Comparison of ENCODE assay signal across 16 cellular contexts in the genomic region with DNA sequence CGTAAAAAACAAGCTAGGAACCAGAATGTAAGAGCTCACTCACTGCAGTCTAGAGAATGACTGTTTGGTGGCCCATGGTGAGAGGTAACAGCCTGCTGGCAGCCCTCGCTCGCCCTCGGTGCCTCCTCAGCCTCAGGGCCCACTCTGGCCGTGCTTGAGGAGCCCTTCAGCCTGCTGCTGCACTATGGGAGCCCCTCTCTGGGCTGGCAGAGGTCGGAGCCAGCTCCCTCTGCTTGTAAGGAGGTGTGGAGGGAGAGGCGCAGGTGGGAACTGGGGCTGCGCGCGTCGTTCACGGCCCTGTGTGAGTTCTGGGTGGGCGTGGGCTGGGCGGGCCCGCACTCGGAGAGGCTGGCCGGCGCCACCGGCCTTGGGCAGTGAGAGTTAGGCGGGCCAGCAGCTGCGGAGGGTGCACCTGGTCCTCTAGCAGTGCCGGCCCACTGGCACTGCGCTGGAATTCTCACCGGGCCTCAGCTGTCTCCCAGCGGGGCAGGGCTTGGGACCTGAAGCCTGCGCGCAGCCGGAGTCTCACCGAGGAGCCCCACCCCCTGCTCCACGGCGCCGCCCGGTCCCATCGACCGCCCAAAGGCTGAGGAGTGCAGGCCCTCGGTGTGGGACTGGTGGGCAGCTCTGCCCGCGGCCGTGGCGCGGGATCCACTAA.
DNase-seq lines count a peak whose midpoint lies in the region; ATAC-seq and TF ChIP-seq lines count a peak whose summit lies in the region.
"Had no signal": no experiment of that assay in that cellular context is flagged by ENCODE, and none has a peak within 500 bp of the region (broad histone marks: within the 10 kb centered on the region; RNA-seq: fewer than 3 reads in every experiment).

No MANE protein-coding gene starts in this region.

- H3K9me3 ChIP-seq in right cardiac atrium (ENCODE audit: control insufficient read depth, low read length) (no peaks in the 10 kb centered on the region), left ventricle myocardium inferior (replicated peaks) (peaks cover 11% of the 10 kb centered on the region), mesenchymal stem cell (ENCODE audit: control insufficient read depth, low read length) (no peaks in the 10 kb centered on the region), upper lobe of right lung (no peaks in the 10 kb centered on the region)

- H4K8ac ChIP-seq in mesenchymal stem cell (ENCODE audit: low read length), result no peak overlapping the region

- H3K36me3 Mint-ChIP-seq in glutamatergic neuron (ENCODE audit: unreplicated experiment) (peaks cover 16% of the 10 kb centered on the region), Calu3 (ENCODE audit: insufficient read depth, unreplicated experiment) (no peaks in the 10 kb centered on the region)

- intact Hi-C loops in right cardiac atrium (cut with DNase I), result no loop called here
- intact Hi-C loops in left ventricle myocardium inferior (cut with micrococcal nuclease), result no loop called here
- intact Hi-C loops in upper lobe of right lung (cut with DNase I), result no loop called here
- intact Hi-C loops in Calu3 (cut with micrococcal nuclease; ENCODE audit: unreplicated experiment), result no loop called here

- H3K36me3 ChIP-seq in left ventricle myocardium inferior (peaks cover 19% of the 10 kb centered on the region), mesenchymal stem cell (ENCODE audit: control insufficient read depth in 1 of 2, insufficient read depth in 2 of 2, low read depth in 1 of 2, low read length in 2 of 2) (peaks cover 9 to 17% of the 10 kb centered on the region in 2 experiments), upper lobe of right lung (no peaks in the 10 kb centered on the region)
- H3K36me3 ChIP-seq: BLaER1 treated with 17β-estradiol and CSF1 and Interleukin-3, amounts not matched to agents 10 nM and 100 nM had no signal

- ATAC-seq in right cardiac atrium (peak in 1 of 2 donors; percentile 62), upper lobe of right lung (peak; percentile 36), GM19328 (IDR thresholded peaks at IDR 0.05; ENCODE audit: unreplicated experiment) (no peak), GM21367 (IDR thresholded peaks at IDR 0.05; ENCODE audit: unreplicated experiment) (no peak)
- ATAC-seq: GM12878 had no signal

- H3K27me3 ChIP-seq in right cardiac atrium (ENCODE audit: control insufficient read depth, insufficient read depth) (no peaks in the 10 kb centered on the region), left ventricle myocardium inferior (ENCODE audit: low read depth) (no peaks in the 10 kb centered on the region), mesenchymal stem cell (ENCODE audit: control insufficient read depth in 1 of 2, insufficient read depth in 1 of 2, low read length in 2 of 2) (no peaks in the 10 kb centered on the region), upper lobe of right lung (no peaks in the 10 kb centered on the region)
- H3K27me3 ChIP-seq: BLaER1 treated with 17β-estradiol and CSF1 and Interleukin-3, amounts not matched to agents 10 nM and 100 nM had no signal

- H3K79me1 ChIP-seq in mesenchymal stem cell (replicated peaks; ENCODE audit: low read length, poor library complexity, severe bottlenecking), result peaks cover 19% of the 10 kb centered on the region

- WGBS in right cardiac atrium, result 98% methylated on average over 41 of the region's 41 CpGs
- 98% methylated on average over 40 of the region's 41 CpGs for WGBS in mesenchymal stem cell

- no peak overlapping the region for H3K9ac ChIP-seq in mesenchymal stem cell (ENCODE audit: low read length)
- H3K9ac ChIP-seq: BLaER1 treated with 17β-estradiol and CSF1 and Interleukin-3, amounts not matched to agents 10 nM and 100 nM had no signal

- H3K4me1 Mint-ChIP-seq in glutamatergic neuron (ENCODE audit: low read depth, unreplicated experiment) (no peaks in the 10 kb centered on the region), Calu3 (ENCODE audit: low read depth, unreplicated experiment) (peaks cover 2% of the 10 kb centered on the region)
- H3K4me1 Mint-ChIP-seq: CD4-positive, CD25-positive, alpha-beta regulatory T cell had no signal

- no peak for TF ChIP-seq CTCF in left ventricle myocardium inferior (IDR thresholded peaks at IDR 0.05; ENCODE audit: borderline replicate concordance)
- no peak for TF ChIP-seq CTCF in glutamatergic neuron (IDR thresholded peaks at IDR 0.05; ENCODE audit: partially characterized antibody, unreplicated experiment)
- no peak for TF ChIP-seq CTCF in upper lobe of right lung (IDR thresholded peaks at IDR 0.05)
- no peak for TF ChIP-seq CTCF in Calu3 (IDR thresholded peaks at IDR 0.05; ENCODE audit: unreplicated experiment)

- no peak overlapping the region for H2AFZ ChIP-seq in mesenchymal stem cell (ENCODE audit: low read depth, low read length)

- H3K4me3 Mint-ChIP-seq in glutamatergic neuron (ENCODE audit: unreplicated experiment) (no peak overlapping the region), Calu3 (ENCODE audit: low read depth, unreplicated experiment) (no peak overlapping the region)
- H3K4me3 Mint-ChIP-seq: CD4-positive, CD25-positive, alpha-beta regulatory T cell; H9 had no signal

- CTCF ChIA-PET in Calu3 (lab: Charles Lee), result interaction anchor here (0.7 kb wide), 1 partner anchor 176 kb away, joined by 4 read pairs; no protein-coding TSS in a partner anchor

- no peaks in the 10 kb centered on the region for H3K4me1 ChIP-seq in right cardiac atrium (ENCODE audit: control insufficient read depth, insufficient read depth, low read length)
- H3K4me1 ChIP-seq in left ventricle myocardium inferior, result peaks cover 32% of the 10 kb centered on the region
- peaks cover 2% of the 10 kb centered on the region for H3K4me1 ChIP-seq in mesenchymal stem cell (ENCODE audit: control insufficient read depth, insufficient read depth, low read depth, low read length)
- peaks cover 3% of the 10 kb centered on the region for H3K4me1 ChIP-seq in upper lobe of right lung
- H3K4me1 ChIP-seq: BLaER1 treated with 17β-estradiol and CSF1 and Interleukin-3, amounts not matched to agents 10 nM and 100 nM had no signal

- H3K27me3 Mint-ChIP-seq in glutamatergic neuron (ENCODE audit: unreplicated experiment), result no peaks in the 10 kb centered on the region
- no peaks in the 10 kb centered on the region for H3K27me3 Mint-ChIP-seq in Calu3 (ENCODE audit: unreplicated experiment)
- H3K27me3 Mint-ChIP-seq: CD4-positive, CD25-positive, alpha-beta regulatory T cell had no signal

- H3K4me2 ChIP-seq in mesenchymal stem cell (ENCODE audit: low read length, poor library complexity, severe bottlenecking), result peak overlapping the region; percentile 3
- H3K4me2 ChIP-seq: BLaER1 treated with 17β-estradiol and CSF1 and Interleukin-3, amounts not matched to agents 10 nM and 100 nM had no signal

- H2BK5ac ChIP-seq in mesenchymal stem cell (ENCODE audit: low read depth, low read length, poor library complexity, severe bottlenecking), result no peak overlapping the region

- H2BK15ac ChIP-seq in mesenchymal stem cell (ENCODE audit: low read depth, poor library complexity, severe bottlenecking), result no peak overlapping the region

- no peak overlapping the region for H3K23ac ChIP-seq in mesenchymal stem cell (ENCODE audit: low read length in 2 of 2)

- H3K27ac Mint-ChIP-seq in glutamatergic neuron (ENCODE audit: unreplicated experiment) (no peak overlapping the region), Calu3 (ENCODE audit: unreplicated experiment) (no peak overlapping the region)
- H3K27ac Mint-ChIP-seq: CD4-positive, CD25-positive, alpha-beta regulatory T cell; H9 had no signal

- no peak overlapping the region for H2BK12ac ChIP-seq in mesenchymal stem cell (ENCODE audit: low read length in 2 of 2)

- no peak overlapping the region for H3K4me3 ChIP-seq in right cardiac atrium (ENCODE audit: low read length)
- no peak overlapping the region for H3K4me3 ChIP-seq in left ventricle myocardium inferior
- H3K4me3 ChIP-seq in mesenchymal stem cell (ENCODE audit: insufficient read depth in 1 of 2, low read depth in 1 of 2, low read length in 2 of 2), result no peak overlapping the region
- no peak overlapping the region for H3K4me3 ChIP-seq in upper lobe of right lung
- H3K4me3 ChIP-seq: BLaER1 treated with 17β-estradiol and CSF1 and Interleukin-3, amounts not matched to agents 10 nM and 100 nM; GM12878 had no signal

- no peak overlapping the region for H2AK5ac ChIP-seq in mesenchymal stem cell (ENCODE audit: low read length, severe bottlenecking)

- no peak overlapping the region for H2BK120ac ChIP-seq in mesenchymal stem cell (ENCODE audit: low read depth, low read length)

- H3K27ac ChIP-seq in right cardiac atrium (ENCODE audit: low read length) (no peak overlapping the region), left ventricle myocardium inferior (replicated peaks) (no peak overlapping the region), mesenchymal stem cell (ENCODE audit: low read length, poor library complexity, severe bottlenecking) (no peak overlapping the region), upper lobe of right lung (no peak overlapping the region)
- H3K27ac ChIP-seq: BLaER1 treated with 17β-estradiol and CSF1 and Interleukin-3, amounts not matched to agents 10 nM and 100 nM had no signal

- H4K91ac ChIP-seq in mesenchymal stem cell (ENCODE audit: low read length), result no peak overlapping the region

- no peak overlapping the region for H3K14ac ChIP-seq in mesenchymal stem cell (ENCODE audit: low read length in 2 of 2)

- no TSS peak for BruUV-seq in Calu3 (replicated peaks; lab: Mats Ljungman, UMichigan)

- H3K18ac ChIP-seq in mesenchymal stem cell (ENCODE audit: low read depth in 1 of 2, low read length in 2 of 2), result no peak overlapping the region

- no peak overlapping the region for H3K4ac ChIP-seq in mesenchymal stem cell (ENCODE audit: low read depth in 1 of 2, low read length in 2 of 2)

- DNase-seq in right cardiac atrium, result peak in 2 of 3 donors; percentile 45 to 57
- DNase-seq in left ventricle myocardium inferior, result no peak
- DNase-seq in glutamatergic neuron, result peak; percentile 5
- no peak for DNase-seq in mesenchymal stem cell
- no peak for DNase-seq in upper lobe of right lung
- no peak for DNase-seq in Calu3
- DNase-seq: ACHN; CD4-positive, CD25-positive, alpha-beta regulatory T cell; DMS 273 treated with DMSO at 0.1 percent for 48 hours; DMS79; GOT3; H9 had no signal

- H3K9me3 Mint-ChIP-seq in glutamatergic neuron (ENCODE audit: unreplicated experiment) (peaks cover 8% of the 10 kb centered on the region), Calu3 (ENCODE audit: low read depth, unreplicated experiment) (peaks cover 5% of the 10 kb centered on the region)

Comparison
In these comparisons a context has a peak if more than half of its experiments do, and no peak if none do; other contexts are left out.
1. DNase-seq: peak in right cardiac atrium (2 of 3) and glutamatergic neuron (single experiment); none in left ventricle myocardium inferior (single experiment), mesenchymal stem cell (single experiment), upper lobe of right lung (single experiment) and Calu3 (single experiment).